9 cellular contexts compared by ENCODE assay signal in the genomic region with DNA sequence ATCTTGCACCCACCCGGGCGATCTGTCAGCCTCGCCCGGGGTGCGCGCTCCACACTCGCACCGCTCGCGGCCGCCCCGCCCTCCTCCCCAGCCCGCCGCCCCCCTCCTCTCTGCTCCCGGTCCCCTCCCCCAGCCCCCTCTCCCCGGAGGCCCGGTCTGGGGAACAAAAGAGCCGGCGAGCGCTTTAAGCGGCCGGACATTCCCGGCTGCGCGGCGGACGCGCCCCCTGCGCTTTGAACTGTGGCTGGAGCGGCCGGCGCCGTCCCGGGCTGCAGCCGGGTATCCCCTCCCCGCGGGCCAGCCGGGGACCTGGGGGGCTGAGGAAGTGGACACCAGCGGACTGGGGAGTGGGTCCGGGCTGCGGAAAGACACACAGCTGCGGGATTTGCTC. TPM values are rescaled to one million over a fixed set of nuclear protein-coding genes. Genes with fewer than 3 reads are reported as not detected.
DNase-seq lines count a peak whose midpoint lies in the region; ATAC-seq, FAIRE-seq and TF ChIP-seq lines count a peak whose summit lies in the region.
"Had no signal": no experiment of that assay in that cellular context is flagged by ENCODE, and none has a peak within 500 bp of the region (broad histone marks: within the 10 kb centered on the region; RNA-seq: fewer than 3 reads in every experiment).

A gene (minus strand): TSS at position 27 of the 391 bp plus-strand sequence. CDS start 214 bp downstream, outside the sequence.

- no peaks in the 10 kb centered on the region for H4K20me1 ChIP-seq in hepatocyte (ENCODE audit: insufficient read depth, poor library complexity, severe bottlenecking)

- in situ Hi-C loops in HAP-1 (cut with MboI; ENCODE audit: low sequenced_read_pairs) (no loop called here), ACHN (cut with HindIII; ENCODE audit: low pct_ligation_motif_present, low pct_unique_long_range_greater_than_20kb, low sequenced_read_pairs) (no loop called here)

- H3K4me1 ChIP-seq in HAP-1 = peaks cover 10% of the 10 kb centered on the region
- peaks cover 18% of the 10 kb centered on the region for H3K4me1 ChIP-seq in hepatocyte (ENCODE audit: insufficient read depth)

- peak within 1 kb of the TSS; percentile 23 for H2AFZ ChIP-seq in hepatocyte

- peaks cover 13% of the 10 kb centered on the region for H3K79me2 ChIP-seq in hepatocyte

- peak within 1 kb of the TSS; percentile 31 for H3K27ac ChIP-seq in hepatocyte

- POLR2A ChIA-PET in activated CD8-positive, alpha-beta T cell treated with anti-CD3 and anti-CD28 coated beads for 36 hours (lab: Charles Lee) = no interaction called here

- intact Hi-C loops in activated CD8-positive, alpha-beta T cell treated with anti-CD3 and anti-CD28 coated beads for 36 hours (cut with micrococcal nuclease) = no loop called here

- ATAC-seq in activated CD8-positive, alpha-beta T cell treated with anti-CD3 and anti-CD28 coated beads for 36 hours = peak; percentile 20

- H3K27ac Mint-ChIP-seq in activated CD8-positive, alpha-beta T cell treated with anti-CD3 and anti-CD28 coated beads for 36 hours = no peak within 1 kb of the TSS

- no peak for TF ChIP-seq CTCF in activated CD8-positive, alpha-beta T cell treated with anti-CD3 and anti-CD28 coated beads for 36 hours (IDR thresholded peaks at IDR 0.05)
- TF ChIP-seq CTCF in hepatocyte (IDR thresholded peaks at IDR 0.05; ENCODE audit: poor library complexity) = no peak
- no peak for TF ChIP-seq CTCF in D721Med (IDR thresholded peaks at IDR 0.05; ENCODE audit: insufficient read depth, missing control alignments)

- H3K27me3 ChIP-seq in HAP-1 (ENCODE audit: low read depth) (no peaks in the 10 kb centered on the region), hepatocyte (peaks cover 3% of the 10 kb centered on the region)

- FAIRE-seq in D721Med (lab: Jason Lieb, UNC) = no peak

- H3K9me3 ChIP-seq in HAP-1 (no peaks in the 10 kb centered on the region), hepatocyte (ENCODE audit: low read depth) (no peaks in the 10 kb centered on the region)

- H3K36me3 ChIP-seq in HAP-1 (replicated peaks) = peaks cover 15% of the 10 kb centered on the region; the same call in 1 of the 2 replicates
- H3K36me3 ChIP-seq in hepatocyte (replicated peaks; ENCODE audit: insufficient read depth, low read depth) = no peaks in the 10 kb centered on the region

- DNase-seq in HAP-1 (ENCODE audit: low spot score in 2 of 2) = peak; percentile 86 to 95
- no peak for DNase-seq in activated CD8-positive, alpha-beta T cell treated with anti-CD3 and anti-CD28 coated beads for 36 hours
- DNase-seq in hepatocyte (ENCODE audit: low spot score) = peak; percentile 73
- no peak for DNase-seq in skeletal muscle cell (ENCODE audit: low read depth)
- no peak for DNase-seq in A172 (ENCODE audit: low spot score)
- no peak for DNase-seq in NCI-H2081 treated with DMSO at 0.1 percent for 48 hours (lab: John Stamatoyannopoulos, UW)
- no peak for DNase-seq in ACHN
- DNase-seq in D721Med (ENCODE audit: insufficient read length, low spot score) = no peak

- no peaks in the 10 kb centered on the region for H3K9me3 Mint-ChIP-seq in activated CD8-positive, alpha-beta T cell treated with anti-CD3 and anti-CD28 coated beads for 36 hours

- H3K4me2 ChIP-seq in hepatocyte = peak within 1 kb of the TSS; percentile 99

- under 1% methylated on average over 26 of the region's 42 CpGs for WGBS in hepatocyte (ENCODE audit: low lambda C conversion rate, missing lambda C conversion rate)

- H3K4me3 Mint-ChIP-seq in activated CD8-positive, alpha-beta T cell treated with anti-CD3 and anti-CD28 coated beads for 36 hours = peak within 1 kb of the TSS; percentile 66

- H3K27me3 Mint-ChIP-seq in activated CD8-positive, alpha-beta T cell treated with anti-CD3 and anti-CD28 coated beads for 36 hours = peaks cover 54% of the 10 kb centered on the region

- H3K9me2 ChIP-seq in hepatocyte (replicated peaks; ENCODE audit: insufficient read depth) = no peaks in the 10 kb centered on the region

- CTCF ChIA-PET in activated CD8-positive, alpha-beta T cell treated with anti-CD3 and anti-CD28 coated beads for 36 hours (lab: Charles Lee) = interaction anchor here (2.1 to 11.8 kb wide), 2 partner anchors 23 to 59 kb away, joined by 8 to 211 read pairs; no protein-coding TSS in a partner anchor

- no peaks in the 10 kb centered on the region for H3K36me3 Mint-ChIP-seq in activated CD8-positive, alpha-beta T cell treated with anti-CD3 and anti-CD28 coated beads for 36 hours (ENCODE audit: low read depth)

- H3K4me1 Mint-ChIP-seq in activated CD8-positive, alpha-beta T cell treated with anti-CD3 and anti-CD28 coated beads for 36 hours (ENCODE audit: low read depth) = peaks cover 12% of the 10 kb centered on the region

- H3K4me3 ChIP-seq in HAP-1 = peak within 1 kb of the TSS; percentile 70
- H3K4me3 ChIP-seq in hepatocyte = peak within 1 kb of the TSS; percentile 83
- peak within 1 kb of the TSS; percentile 52 for H3K4me3 ChIP-seq in skeletal muscle cell (ENCODE audit: low read depth, low read length)

RNA-seq across cellular contexts. Expression of the gene that starts here (rescaled TPM):
- not detected for total RNA-seq in activated CD8-positive, alpha-beta T cell treated with anti-CD3 and anti-CD28 coated beads for 36 hours
- 8.1 and 15.1 TPM in 2 replicates for total RNA-seq in hepatocyte
- polyA plus RNA-seq in hepatocyte = 14.8 and 33.0 TPM in 2 replicates
- total RNA-seq in A172 (2014; rRNA removed; shearing (Covaris generic)) = 0.10 and 0.12 TPM in 2 replicates
- total RNA-seq: LHCN-M2 had no signal

Comparison
In these comparisons a context has a peak if more than half of its experiments do, and no peak if none do; other contexts are left out.
1. Peak in ATAC-seq in activated CD8-positive, alpha-beta T cell treated with anti-CD3 and anti-CD28 coated beads for 36 hours; RNA of the gene not detected or under 1 TPM.
2. DNase-seq: peak in HAP-1 (2 of 2) and hepatocyte (single experiment); none in activated CD8-positive, alpha-beta T cell treated with anti-CD3 and anti-CD28 coated beads for 36 hours (single experiment), skeletal muscle cell (single experiment), A172 (single experiment), NCI-H2081 treated with DMSO at 0.1 percent for 48 hours (single experiment), ACHN (single experiment) and D721Med (single experiment).
3. Peak in every context shown above with its lines, with median percentiles within 50 percentile points of each other: H3K4me3 ChIP-seq.